2 cellular contexts compared by ENCODE assay signal in the genomic region with DNA sequence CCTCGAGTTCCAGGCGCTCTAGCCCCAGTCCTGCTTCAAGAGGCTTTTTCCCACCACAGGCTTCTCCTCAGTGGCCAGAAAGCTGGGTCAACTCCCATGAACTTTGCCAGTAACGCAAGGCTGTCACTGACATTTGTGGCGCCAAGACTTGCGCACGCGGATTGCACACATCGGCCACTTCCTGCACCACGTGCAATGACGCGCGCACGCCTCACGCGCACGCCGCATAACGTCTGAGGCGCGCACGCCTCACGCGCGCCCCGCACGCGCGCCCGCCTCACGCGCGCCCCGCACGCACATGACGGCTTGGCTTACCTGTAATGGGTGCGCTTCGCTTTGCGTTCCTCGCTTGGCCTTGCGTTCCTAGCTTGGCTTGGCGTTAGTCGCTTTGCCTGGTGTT. TPM values are rescaled to one million over a fixed set of nuclear protein-coding genes. Genes with fewer than 3 reads are reported as not detected.
"Had no signal": no experiment of that assay in that cellular context is flagged by ENCODE, and none has a peak within 500 bp of the region (broad histone marks: within the 10 kb centered on the region; RNA-seq: fewer than 3 reads in every experiment).

A gene (plus strand): TSS at position 301 of the 400 bp plus-strand sequence. CDS start 452 bp downstream, outside the sequence.

RNA-seq across cellular contexts. Expression of the gene that starts here (rescaled TPM):
- total RNA-seq: G401, GM12878 had no signal
- polyA plus RNA-seq: GM12878 had no signal
